In the genomic region with DNA sequence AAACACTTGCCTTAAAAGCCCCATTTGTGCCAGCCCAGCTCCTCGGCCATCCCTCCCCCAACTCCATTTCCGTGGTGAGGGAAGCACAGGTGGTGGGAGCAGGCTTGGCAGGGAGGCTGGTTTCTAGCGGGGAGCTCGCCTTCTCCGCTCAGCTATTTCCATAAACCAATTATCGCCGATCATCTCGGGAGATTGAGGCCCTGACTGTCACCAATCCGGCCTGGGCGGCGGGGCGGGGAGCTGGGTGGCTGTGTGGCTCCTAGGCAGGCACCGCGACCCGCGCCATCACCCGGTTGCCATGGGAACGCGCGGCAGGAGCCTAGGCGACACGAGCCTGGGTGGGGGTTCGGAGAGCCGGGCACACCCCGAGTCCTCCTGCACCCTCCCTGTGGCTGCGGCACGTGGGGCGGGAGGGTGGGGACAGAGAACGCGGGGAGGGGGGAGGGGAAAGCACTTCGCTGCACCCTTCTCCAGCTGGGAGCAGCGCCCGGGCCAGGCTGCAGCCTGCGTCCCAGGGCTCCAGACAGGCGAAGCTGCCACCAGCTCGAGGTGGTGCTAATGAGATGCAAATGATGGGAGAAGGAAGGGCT, we compare ENCODE assay signal across 11 cellular contexts. TPM values are rescaled to one million over a fixed set of nuclear protein-coding genes. Genes with fewer than 3 reads are reported as not detected.
DNase-seq lines count a peak whose midpoint lies in the region; ATAC-seq and TF ChIP-seq lines count a peak whose summit lies in the region.
"Had no signal": no experiment of that assay in that cellular context is flagged by ENCODE, and none has a peak within 500 bp of the region (broad histone marks: within the 10 kb centered on the region; RNA-seq: fewer than 3 reads in every experiment).

No MANE protein-coding gene starts in this region.

- peaks cover 0 to 40% of the 10 kb centered on the region in 2 donors for H3K4me1 ChIP-seq in right atrium auricular region
- peaks cover 12 to 44% (median 31%) of the 10 kb centered on the region in 9 donors for H3K4me1 ChIP-seq in heart right ventricle
- peaks cover 13% of the 10 kb centered on the region for H3K4me1 ChIP-seq in testis

- no peak for TF ChIP-seq CTCF in right atrium auricular region (IDR thresholded peaks at IDR 0.05)
- no peak for TF ChIP-seq CTCF in heart right ventricle (IDR thresholded peaks at IDR 0.05)
- no peak for TF ChIP-seq CTCF in testis (IDR thresholded peaks at IDR 0.05)

- no peaks in the 10 kb centered on the region for H3K27me3 ChIP-seq in right atrium auricular region
- peaks cover 0 to 22% (median 11%) of the 10 kb centered on the region in 7 donors for H3K27me3 ChIP-seq in heart right ventricle
- no peaks in the 10 kb centered on the region for H3K27me3 ChIP-seq in testis

- H3K36me3 ChIP-seq in right atrium auricular region = no peaks in the 10 kb centered on the region
- H3K36me3 ChIP-seq in heart right ventricle = no peaks in the 10 kb centered on the region
- no peaks in the 10 kb centered on the region for H3K36me3 ChIP-seq in testis (ENCODE audit: low read depth, missing control alignments)
- H3K36me3 ChIP-seq: HAP-1 had no signal

- no peak for DNase-seq in Right ventricle myocardium superior
- DNase-seq in right atrium auricular region (ENCODE audit: low spot score) = no peak
- peak; percentile 99 for DNase-seq in NCI-H82 (lab: John Stamatoyannopoulos, UW)
- peak in 1 of 2 donors; percentile 22 for DNase-seq in heart right ventricle
- peak; percentile 36 for DNase-seq in testis

- peak overlapping the region in 1 of 2 donors; percentile 20 for H3K4me3 ChIP-seq in right atrium auricular region
- no peak overlapping the region for H3K4me3 ChIP-seq in heart right ventricle
- no peak overlapping the region for H3K4me3 ChIP-seq in testis
- H3K4me3 ChIP-seq: HAP-1 had no signal

- no peak for TF ChIP-seq POLR2A in testis (IDR thresholded peaks at IDR 0.05)

- intact Hi-C loops in Right ventricle myocardium superior (cut with DNase I) = no loop called here
- intact Hi-C loops in heart right ventricle (cut with DNase I) = loop anchor here in 4 of 10 donors (2.0 to 10.0 kb wide), 4 partner anchors 65 to 121 kb away; partner anchors contain the start of gene ISLR2 (in 1 of the 4)
- intact Hi-C loops in testis (cut with DNase I; ENCODE audit: low total_unique reads) = no loop called here

- H3K9me3 ChIP-seq in right atrium auricular region (no peaks in the 10 kb centered on the region), heart right ventricle (no peaks in the 10 kb centered on the region), testis (no peaks in the 10 kb centered on the region)
- H3K9me3 ChIP-seq: HAP-1 had no signal

- H3K27ac ChIP-seq in right atrium auricular region = no peak overlapping the region
- H3K27ac ChIP-seq in heart right ventricle = no peak overlapping the region
- H3K27ac ChIP-seq in testis = no peak overlapping the region

- WGBS in heart right ventricle, 2 donors = 7% methylated on average over 32 to 36 of the region's 36 CpGs
- WGBS in testis, 2 donors = 2 to 12% methylated on average over 24 to 36 of the region's 36 CpGs

- ATAC-seq in Right ventricle myocardium superior (ENCODE audit: poor library complexity) (peak; percentile 60), heart right ventricle (peak in 6 of 8 donors; percentile 5 to 47 (median 29)), GM21737 (IDR thresholded peaks at IDR 0.05; ENCODE audit: unreplicated experiment) (no peak), HG03196 (IDR thresholded peaks at IDR 0.05; ENCODE audit: unreplicated experiment) (no peak), HG02970 (IDR thresholded peaks at IDR 0.05; ENCODE audit: low FRiP score, unreplicated experiment) (no peak)
- ATAC-seq: Panc1 had no signal

RNA-seq across cellular contexts. Expression of gene CCDC33, which starts 9.3 kb away (rescaled TPM):
- not detected for total RNA-seq in Right ventricle myocardium superior
- total RNA-seq in right atrium auricular region = not detected
- not detected for total RNA-seq in heart right ventricle
- polyA plus RNA-seq in heart right ventricle = not detected
- 10 to 100 TPM; 11.6 to 18.5 TPM for total RNA-seq in testis
- polyA plus RNA-seq in testis (ENCODE audit: insufficient read depth, low read depth, low replicate concordance) = 41.3 TPM
- total RNA-seq: CD4-positive, alpha-beta T cell had no signal

RNA-seq across cellular contexts. Expression of gene STRA6, which starts 42.9 kb away (rescaled TPM):
- total RNA-seq in Right ventricle myocardium superior (not detected), right atrium auricular region (under 1 TPM; 0.22 to 0.55 TPM), heart right ventricle (under 1 TPM in 2 of 10 donors, not detected in 8; 0.13 to 0.21 TPM), testis (1 to 10 TPM; 4.1 to 9.3 TPM)
- polyA plus RNA-seq in heart right ventricle (under 1 TPM; 0.03 to 0.15 TPM), testis (ENCODE audit: insufficient read depth, low read depth, low replicate concordance) (14.1 TPM)
- total RNA-seq: CD4-positive, alpha-beta T cell had no signal

Comparison
In these comparisons a context has a peak if more than half of its experiments do, and no peak if none do; other contexts are left out.
1. ATAC-seq: peak in Right ventricle myocardium superior (single experiment) and heart right ventricle (6 of 8); none in GM21737 (single experiment), HG03196 (single experiment) and HG02970 (single experiment).
2. DNase-seq: peak in NCI-H82 (single experiment) and testis (single experiment); none in Right ventricle myocardium superior (single experiment) and right atrium auricular region (single experiment).
3. RNA of gene CCDC33, which starts 9.3 kb away (total RNA-seq): 11.6 to 18.5 TPM in testis; not detected in Right ventricle myocardium superior (single experiment), not detected in right atrium auricular region and not detected in heart right ventricle; every median in the first group is over 10 times any median in the second.